ENCODE assay signal across 8 cellular contexts in the genomic region with DNA sequence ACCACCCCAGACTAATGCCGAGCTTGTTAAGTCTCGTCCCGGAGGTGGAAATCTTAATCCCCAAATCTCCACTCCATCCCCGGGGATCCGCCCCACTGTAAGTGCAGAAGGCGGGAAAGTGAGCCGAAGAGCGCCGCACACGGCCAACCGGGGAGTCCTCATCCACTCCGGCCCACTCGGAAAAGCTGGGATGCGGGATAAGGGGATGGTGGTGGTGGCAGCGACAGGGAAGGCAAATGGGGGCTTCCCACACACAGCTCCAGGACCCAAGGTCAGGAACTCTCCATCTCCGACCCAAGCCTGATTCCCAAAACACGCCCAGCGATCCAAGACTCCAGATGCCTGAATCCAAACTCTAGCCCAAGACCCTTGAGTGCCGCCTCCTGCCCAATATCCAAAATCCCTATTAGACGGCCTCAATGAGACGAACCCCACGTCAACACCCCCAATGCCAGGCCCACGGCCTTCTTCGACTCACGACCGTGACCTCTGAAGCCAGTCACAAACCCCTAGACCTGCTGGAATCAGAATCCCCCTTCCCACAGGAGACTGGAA. TPM values are rescaled to one million over a fixed set of nuclear protein-coding genes. Genes with fewer than 3 reads are reported as not detected.
DNase-seq lines count a peak whose midpoint lies in the region; ATAC-seq and TF ChIP-seq lines count a peak whose summit lies in the region.

No MANE protein-coding gene starts in this region.

- no peaks in the 10 kb centered on the region for H3K9me2 ChIP-seq in GM23248 (ENCODE audit: insufficient read depth)
- no peaks in the 10 kb centered on the region for H3K9me2 ChIP-seq in OCI-LY1 (ENCODE audit: low read depth, low read length)

- H2AFZ ChIP-seq in GM23248 (peak overlapping the region; percentile 99), OCI-LY1 (ENCODE audit: low read length) (no peak overlapping the region)

- H3K4me1 ChIP-seq in GM23248 (ENCODE audit: insufficient read depth) (peaks cover 28% of the 10 kb centered on the region), OCI-LY1 (ENCODE audit: insufficient read depth, low read length, severe bottlenecking) (peaks cover 36% of the 10 kb centered on the region), lower lobe of right lung (peaks cover 42% of the 10 kb centered on the region), transverse colon (peaks cover 15 to 48% (median 28%) of the 10 kb centered on the region in 4 donors)

- DNase-seq in AG10803 (ENCODE audit: low read depth) (peak; percentile 15), GM23248 (peak; percentile 69), choroid plexus epithelial cell (ENCODE audit: low read depth) (peak; percentile 23), lower lobe of right lung (no peak), transverse colon (no peak)

- intact Hi-C loops in lower lobe of right lung (cut with DNase I) (no loop called here), transverse colon (cut with DNase I; ENCODE audit: low total_unique reads) (no loop called here)

- H3K27me3 ChIP-seq in GM23248 (replicated peaks; ENCODE audit: insufficient read depth) (no peaks in the 10 kb centered on the region), OCI-LY1 (ENCODE audit: insufficient read depth, low read length) (no peaks in the 10 kb centered on the region), lower lobe of right lung (ENCODE audit: low read depth) (no peaks in the 10 kb centered on the region), transverse colon (no peaks in the 10 kb centered on the region)

- H4K20me1 ChIP-seq in GM23248 (ENCODE audit: insufficient read depth) (no peaks in the 10 kb centered on the region), OCI-LY1 (ENCODE audit: insufficient read depth, low read length) (0 out of 2 replicates have a peak, but pooled peaks cover 3% of the 10 kb centered on the region)

- H3F3A ChIP-seq in GM23248 (ENCODE audit: insufficient read depth) (no peaks in the 10 kb centered on the region), OCI-LY1 (ENCODE audit: insufficient read depth, low read length) (no peaks in the 10 kb centered on the region)

- TF ChIP-seq CTCF in AG10803 (conservative IDR thresholded peaks at IDR 0.05; ENCODE audit: low read length) (no peak), OCI-LY1 (IDR thresholded peaks at IDR 0.05; ENCODE audit: low read length) (no peak), choroid plexus epithelial cell (conservative IDR thresholded peaks at IDR 0.05; ENCODE audit: low read depth, low read length) (peak; percentile 42), lower lobe of right lung (IDR thresholded peaks at IDR 0.05) (no peak), transverse colon (IDR thresholded peaks at IDR 0.05) (no peak)

- H3K36me3 ChIP-seq in GM23248 (ENCODE audit: low read depth) (no peaks in the 10 kb centered on the region), OCI-LY1 (ENCODE audit: insufficient read depth, low read length) (peaks cover 8% of the 10 kb centered on the region; the same call in 1 of the 2 replicates), lower lobe of right lung (no peaks in the 10 kb centered on the region), transverse colon (no peaks in the 10 kb centered on the region)

- TF ChIP-seq POLR2A in transverse colon (IDR thresholded peaks at IDR 0.05): no peak

- H3K4me3 ChIP-seq in AG10803 (ENCODE audit: low read length) (peak overlapping the region; percentile 91), GM23248 (peak overlapping the region; percentile 92), OCI-LY1 (ENCODE audit: low read depth, low read length, poor library complexity, severe bottlenecking) (peak overlapping the region; percentile 88), choroid plexus epithelial cell (ENCODE audit: low read depth, low read length) (peak overlapping the region; percentile 80), lower lobe of right lung (peak overlapping the region; percentile 91), transverse colon (peak overlapping the region; percentile 71 to 87 (median 76))

- WGBS in GM23248 (ENCODE audit: low coverage in 1 of 2, low lambda C conversion rate in 2 of 2, missing lambda C conversion rate in 2 of 2), 2 experiments: 1% methylated on average over 26 of the region's 26 CpGs
- WGBS in transverse colon (ENCODE audit: low coverage in 1 of 2), 2 donors: 1% methylated on average over 23 of the region's 26 CpGs; no CpG with 5 or more reads in 1 of the 2 donors

- H3K79me2 ChIP-seq in GM23248 (ENCODE audit: insufficient read depth): peaks cover 55% of the 10 kb centered on the region
- peaks cover 54% of the 10 kb centered on the region for H3K79me2 ChIP-seq in OCI-LY1 (ENCODE audit: insufficient read depth, low read length)

- TF ChIP-seq EP300 in transverse colon (IDR thresholded peaks at IDR 0.05; ENCODE audit: low read depth): no peak

- no peaks in the 10 kb centered on the region for H3K9me3 ChIP-seq in GM23248 (ENCODE audit: low read depth)
- H3K9me3 ChIP-seq in OCI-LY1 (ENCODE audit: low read length): no peaks in the 10 kb centered on the region
- no peaks in the 10 kb centered on the region for H3K9me3 ChIP-seq in lower lobe of right lung
- no peaks in the 10 kb centered on the region for H3K9me3 ChIP-seq in transverse colon

- in situ Hi-C loops in GM23248 (cut with MboI): no loop called here
- in situ Hi-C loops in transverse colon (cut with MboI; ENCODE audit: low pct_ligation_motif_present in 1 of 4, low pct_unique_long_range_greater_than_20kb in 1 of 4, low sequenced_read_pairs in 3 of 4): loop anchor here in 2 of 4 donors (10.0 kb wide), 1 partner anchor 51 kb away; no protein-coding TSS in a partner anchor

- H3K27ac ChIP-seq in GM23248 (peak overlapping the region; percentile 72), OCI-LY1 (ENCODE audit: low read depth, low read length, poor library complexity, severe bottlenecking) (peak overlapping the region; percentile 48), lower lobe of right lung (peak overlapping the region; percentile 87), transverse colon (peak overlapping the region; percentile 82 to 89 (median 86))

- H3K9ac ChIP-seq in GM23248 (peak overlapping the region; percentile 88), OCI-LY1 (ENCODE audit: low read length) (peak overlapping the region; percentile 95)

- H3K4me2 ChIP-seq in GM23248 (ENCODE audit: unreplicated experiment): peak overlapping the region; percentile 99
- peak overlapping the region; percentile 91 for H3K4me2 ChIP-seq in OCI-LY1 (ENCODE audit: low read length)

- ATAC-seq in lower lobe of right lung (peak; percentile 37 to 62), HG02870 (IDR thresholded peaks at IDR 0.05; ENCODE audit: unreplicated experiment) (no peak), HG03460 (IDR thresholded peaks at IDR 0.05; ENCODE audit: unreplicated experiment) (no peak)

RNA-seq across cellular contexts. Expression of a gene that starts 0.5 kb away (rescaled TPM):
- total RNA-seq in GM23248 (2014; rRNA removed; shearing (Covaris generic)): 59.3 and 66.9 TPM in 2 replicates
- polyA plus RNA-seq in GM23248 (2016; fragmentation: Nextera tagmentation; extraction: Ambion mirVana): 61.1 and 63.9 TPM in 2 replicates
- total RNA-seq in lower lobe of right lung (117 TPM), transverse colon (100 to 1,000 TPM in 1 of 4 donors, 10 to 100 TPM in 3; 20.6 to 107 (median 62.6) TPM)

RNA-seq across cellular contexts. Expression of a gene that starts 11.7 kb away (rescaled TPM):
- total RNA-seq in GM23248 (2014; rRNA removed; shearing (Covaris generic)): 9.4 and 11.1 TPM in 2 replicates
- polyA plus RNA-seq in GM23248 (2016; fragmentation: Nextera tagmentation; extraction: Ambion mirVana): 14.9 and 15.0 TPM in 2 replicates
- total RNA-seq in lower lobe of right lung: 28.4 TPM
- total RNA-seq in transverse colon: 10 to 100 TPM; 13.3 to 16.1 (median 15.1) TPM

Comparison
In these comparisons a context has a peak if more than half of its experiments do, and no peak if none do; other contexts are left out.
1. DNase-seq: peak in AG10803 (single experiment), GM23248 (single experiment) and choroid plexus epithelial cell (single experiment); none in lower lobe of right lung (single experiment) and transverse colon (single experiment).
2. ATAC-seq: peak in lower lobe of right lung (2 of 2); none in HG02870 (single experiment) and HG03460 (single experiment).
3. Peak in every context shown above with its lines, with median percentiles within 50 percentile points of each other: H3K4me3 ChIP-seq and H3K27ac ChIP-seq.